In genomic region chr2:118801154-118801553, GRCh38 we compare ENCODE assay signal across 23 cellular contexts. TPM values are rescaled to one million over a fixed set of nuclear protein-coding genes. Genes with fewer than 3 reads are reported as not detected.
DNase-seq lines count a peak whose midpoint lies in the region; TF ChIP-seq lines count a peak whose summit lies in the region.
"Had no signal": no experiment of that assay in that cellular context is flagged by ENCODE, and none has a peak within 500 bp of the region (broad histone marks: within the 10 kb centered on the region; RNA-seq: fewer than 3 reads in every experiment).

No MANE protein-coding gene starts in this region.

- H3K9ac ChIP-seq in GM23248 = no peak overlapping the region
- H3K9ac ChIP-seq in endodermal cell (ENCODE audit: extremely low read depth, low read length, poor library complexity, severe bottlenecking) = no peak overlapping the region
- H3K9ac ChIP-seq: KMS-11 had no signal

- H3K4me1 Mint-ChIP-seq in endodermal cell = peaks cover 1% of the 10 kb centered on the region
- no peaks in the 10 kb centered on the region for H3K4me1 Mint-ChIP-seq in activated T-cell treated with anti-CD3 and anti-CD28 coated beads, Interleukin-2, amount 50 U/mL, for 24 hours (ENCODE audit: low read depth)

- 78 to 80% methylated on average over 4 of the region's 4 CpGs for WGBS in GM23248 (ENCODE audit: low coverage in 1 of 2, low lambda C conversion rate in 2 of 2, missing lambda C conversion rate in 2 of 2), 2 experiments
- 90 to 93% methylated on average over 4 of the region's 4 CpGs for WGBS in endodermal cell (ENCODE audit: insufficient coverage in 1 of 2, insufficient read length in 1 of 2), 2 experiments

- H3F3A ChIP-seq in GM23248 (ENCODE audit: insufficient read depth) = peaks cover 11% of the 10 kb centered on the region; the same call in 1 of the 2 replicates

- TF ChIP-seq CTCF in endodermal cell (conservative IDR thresholded peaks at IDR 0.05) (no peak), fibroblast of the aortic adventitia (IDR thresholded peaks at IDR 0.05; ENCODE audit: insufficient read depth, low read length) (no peak), vagina (IDR thresholded peaks at IDR 0.05) (no peak)

- H3K9me3 Mint-ChIP-seq in endodermal cell = no peaks in the 10 kb centered on the region
- H3K9me3 Mint-ChIP-seq in activated T-cell treated with anti-CD3 and anti-CD28 coated beads, Interleukin-2, amount 50 U/mL, for 24 hours = no peaks in the 10 kb centered on the region

- no peak for TF ChIP-seq POLR2A in vagina (IDR thresholded peaks at IDR 0.05)

- H3K4me3 Mint-ChIP-seq in endodermal cell = no peak overlapping the region
- H3K4me3 Mint-ChIP-seq in activated T-cell treated with anti-CD3 and anti-CD28 coated beads, Interleukin-2, amount 50 U/mL, for 24 hours = no peak overlapping the region

- peak overlapping the region; percentile 7 for H3K4me2 ChIP-seq in GM23248 (ENCODE audit: unreplicated experiment)
- H3K4me2 ChIP-seq: KMS-11 had no signal

- H3K36me3 Mint-ChIP-seq in endodermal cell (ENCODE audit: low read depth) = no peaks in the 10 kb centered on the region
- H3K36me3 Mint-ChIP-seq in activated T-cell treated with anti-CD3 and anti-CD28 coated beads, Interleukin-2, amount 50 U/mL, for 24 hours (ENCODE audit: low read depth) = no peaks in the 10 kb centered on the region

- H3K79me2 ChIP-seq in ACC112 (ENCODE audit: control insufficient read depth, insufficient read depth, low read length, unreplicated experiment) = no peaks in the 10 kb centered on the region
- H3K79me2 ChIP-seq in GM23248 (ENCODE audit: insufficient read depth) = no peaks in the 10 kb centered on the region

- H2AFZ ChIP-seq in ACC112 (ENCODE audit: low read length, unreplicated experiment) = no peak overlapping the region
- H2AFZ ChIP-seq in GM23248 = no peak overlapping the region

- H3K36me3 ChIP-seq in ACC112 (ENCODE audit: insufficient read depth, low read length) (no peaks in the 10 kb centered on the region), GM23248 (ENCODE audit: low read depth) (no peaks in the 10 kb centered on the region), endodermal cell (ENCODE audit: control insufficient read depth, insufficient read depth, low read length) (no peaks in the 10 kb centered on the region), vagina (no peaks in the 10 kb centered on the region)
- H3K36me3 ChIP-seq: BE2C had no signal

- H3K27ac ChIP-seq in ACC112 (ENCODE audit: low read depth, low read length) (peak overlapping the region; percentile 50), GM23248 (no peak overlapping the region), endodermal cell (ENCODE audit: low read depth, low read length) (no peak overlapping the region), vagina (no peak overlapping the region)
- H3K27ac ChIP-seq: KMS-11 had no signal

- H3K27ac Mint-ChIP-seq in endodermal cell = no peak overlapping the region
- H3K27ac Mint-ChIP-seq in activated T-cell treated with anti-CD3 and anti-CD28 coated beads, Interleukin-2, amount 50 U/mL, for 24 hours = no peak overlapping the region

- H3K4me1 ChIP-seq in ACC112 (ENCODE audit: control insufficient read depth, insufficient read depth, low read length, unreplicated experiment) (peaks cover 21% of the 10 kb centered on the region), GM23248 (ENCODE audit: insufficient read depth) (peaks cover 28% of the 10 kb centered on the region), endodermal cell (ENCODE audit: control insufficient read depth, insufficient read depth, low read length) (no peaks in the 10 kb centered on the region), vagina (no peaks in the 10 kb centered on the region)
- H3K4me1 ChIP-seq: BE2C had no signal

- H3K27me3 ChIP-seq in ACC112 (ENCODE audit: insufficient read depth, low read length) (peaks cover 3% of the 10 kb centered on the region; the same call in 1 of the 2 replicates), GM23248 (replicated peaks; ENCODE audit: insufficient read depth) (no peaks in the 10 kb centered on the region), endodermal cell (ENCODE audit: control insufficient read depth, insufficient read depth, low read length, poor library complexity, severe bottlenecking) (peaks cover 20% of the 10 kb centered on the region), vagina (no peaks in the 10 kb centered on the region)
- H3K27me3 ChIP-seq: BE2C had no signal

- DNase-seq in GM23248 (peak; percentile 46), endodermal cell (peak; percentile 14), fibroblast of the aortic adventitia (ENCODE audit: low read depth) (peak; percentile 45), vagina (ENCODE audit: extremely low spot score in 2 of 2) (no peak), NCI-H345 (lab: John Stamatoyannopoulos, UW) (no peak)
- no peak for DNase-seq in stimulated activated CD4-positive, alpha-beta T cell treated with anti-CD3 and anti-CD28 coated beads, Interleukin-4, amount 100 ng/mL, for 24 hours
- no peak for DNase-seq in activated T-cell treated with anti-CD3 and anti-CD28 coated beads, Interleukin-2, amount 50 U/mL, for 24 hours
- DNase-seq: BE2C, COR-L47, DMS 273 treated with DMSO at 0.1 percent for 48 hours, DND-41, IMR-90, NCI-H1694, NCI-H2081, NCI-H2171, NCI-H446 treated with DMSO at 0.1 percent for 48 hours, NCI-H526 treated with DMSO at 0.1 percent for 48 hours, OCI-M1 had no signal

- intact Hi-C loops in vagina (cut with DNase I) = no loop called here

- H4K20me1 ChIP-seq in GM23248 (ENCODE audit: insufficient read depth) = no peaks in the 10 kb centered on the region

- no peaks in the 10 kb centered on the region for H3K9me2 ChIP-seq in GM23248 (ENCODE audit: insufficient read depth)

- peaks cover 32% of the 10 kb centered on the region for H3K27me3 Mint-ChIP-seq in endodermal cell (ENCODE audit: insufficient read depth)
- H3K27me3 Mint-ChIP-seq in activated T-cell treated with anti-CD3 and anti-CD28 coated beads, Interleukin-2, amount 50 U/mL, for 24 hours = peaks cover 61% of the 10 kb centered on the region

- H3K9me3 ChIP-seq in GM23248 (ENCODE audit: low read depth) (no peaks in the 10 kb centered on the region), endodermal cell (ENCODE audit: control insufficient read depth, low read length) (no peaks in the 10 kb centered on the region), vagina (no peaks in the 10 kb centered on the region)
- H3K9me3 ChIP-seq: BE2C had no signal

- in situ Hi-C loops in GM23248 (cut with MboI) = no loop called here

- H3K4me3 ChIP-seq in ACC112 (ENCODE audit: low read depth, low read length) (no peak overlapping the region), GM23248 (no peak overlapping the region), endodermal cell (ENCODE audit: low read length) (no peak overlapping the region), fibroblast of the aortic adventitia (ENCODE audit: low read depth, low read length) (no peak overlapping the region), vagina (no peak overlapping the region)

RNA-seq across cellular contexts. Expression of gene EN1, which starts 46.3 kb away (rescaled TPM):
- 7.0 and 9.1 TPM in 2 replicates for total RNA-seq in GM23248 (2014; rRNA removed; shearing (Covaris generic))
- polyA plus RNA-seq in GM23248 (2016; fragmentation: Nextera tagmentation; extraction: Ambion mirVana) = 4.1 and 5.3 TPM in 2 replicates
- not detected for total RNA-seq in endodermal cell
- polyA plus RNA-seq in endodermal cell (2013, experiment 1 of 2) = 0.39 TPM
- polyA plus RNA-seq in endodermal cell (2013, experiment 2 of 2) = 0.54 TPM
- 0.63 and 0.90 TPM in 2 replicates for total RNA-seq in fibroblast of the aortic adventitia (ENCODE audit: low replicate concordance)
- not detected for total RNA-seq in vagina
- total RNA-seq: G401, H1, IMR-90, Right ventricle myocardium inferior had no signal
- polyA plus RNA-seq: H1, IMR-90 had no signal

Comparison
In these comparisons a context has a peak if more than half of its experiments do, and no peak if none do; other contexts are left out.
1. DNase-seq: peak in GM23248 (single experiment), endodermal cell (single experiment) and fibroblast of the aortic adventitia (single experiment); none in vagina (0 of 2), stimulated activated CD4-positive, alpha-beta T cell treated with anti-CD3 and anti-CD28 coated beads, Interleukin-4, amount 100 ng/mL, for 24 hours (single experiment), activated T-cell treated with anti-CD3 and anti-CD28 coated beads, Interleukin-2, amount 50 U/mL, for 24 hours (single experiment) and NCI-H345 (single experiment).